ENCODE assay signal across 9 cellular contexts in the genomic region with DNA sequence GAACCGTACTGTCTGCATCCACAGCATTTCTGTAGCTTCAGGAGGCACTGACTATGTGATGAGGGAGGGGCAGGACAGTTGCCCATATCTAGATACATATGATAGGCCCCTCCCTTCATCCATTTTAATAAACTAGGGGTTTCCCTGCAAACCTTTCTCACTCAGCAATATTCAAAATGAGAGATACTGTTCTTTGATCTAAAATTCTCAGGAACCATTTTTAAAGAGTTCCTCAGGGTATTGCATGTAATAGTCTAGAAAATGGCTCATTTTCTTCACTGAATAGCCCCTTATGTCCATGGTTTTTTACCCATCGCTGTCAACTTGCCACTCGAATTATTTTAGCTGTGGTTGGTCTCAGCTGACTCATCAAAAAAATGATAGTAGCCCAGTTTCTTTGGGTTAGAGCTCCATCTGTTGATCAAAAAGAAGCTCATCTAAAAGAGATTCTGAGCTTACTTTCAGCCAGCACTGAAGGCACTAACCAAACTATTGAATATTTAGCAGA. TPM values are rescaled to one million over a fixed set of nuclear protein-coding genes. Genes with fewer than 3 reads are reported as not detected.
DNase-seq lines count a peak whose midpoint lies in the region; ATAC-seq, FAIRE-seq and TF ChIP-seq lines count a peak whose summit lies in the region.
"Had no signal": no experiment of that assay in that cellular context is flagged by ENCODE, and none has a peak within 500 bp of the region (broad histone marks: within the 10 kb centered on the region; RNA-seq: fewer than 3 reads in every experiment).

No MANE protein-coding gene starts in this region.

- FAIRE-seq in H54 (lab: Jason Lieb, UNC) = peak; percentile 78

- no peak overlapping the region for H3K4me3 Mint-ChIP-seq in activated naive CD8-positive, alpha-beta T cell treated with anti-CD3 and anti-CD28 coated beads, Interleukin-2, amount 50 U/mL, for 24 hours
- H3K4me3 Mint-ChIP-seq in mesothelial cell of epicardium = no peak overlapping the region

- TF ChIP-seq POLR2A in H54 (IDR thresholded peaks at IDR 0.05; ENCODE audit: low read depth, low read length) = no peak

- DNase-seq in COLO829 (ENCODE audit: low spot score) = peak; percentile 61
- peak; percentile 6 for DNase-seq in H54 (ENCODE audit: insufficient read length, low spot score)
- DNase-seq in NCI-H748 (lab: John Stamatoyannopoulos, UW; ENCODE audit: unreplicated experiment) = peak; percentile 62
- DNase-seq in activated naive CD8-positive, alpha-beta T cell treated with anti-CD3 and anti-CD28 coated beads, Interleukin-2, amount 50 U/mL, for 24 hours = no peak
- DNase-seq in hepatocyte (ENCODE audit: low spot score) = peak; percentile 58
- peak; percentile 2 to 13 (median 2) for DNase-seq in stimulated activated CD4-positive, alpha-beta T cell treated with anti-CD3 and anti-CD28 coated beads, TNF-alpha, amount 100 ng/mL, for 48 hours (ENCODE audit: low read depth in 3 of 3)
- no peak for DNase-seq in mesothelial cell of epicardium (ENCODE audit: low spot score in 2 of 2, unreplicated experiment in 2 of 2)

- no peaks in the 10 kb centered on the region for H4K20me1 ChIP-seq in hepatocyte (ENCODE audit: insufficient read depth, poor library complexity, severe bottlenecking)

- no peak overlapping the region for H2AFZ ChIP-seq in hepatocyte

- H3K27me3 ChIP-seq in hepatocyte = no peaks in the 10 kb centered on the region

- no peak overlapping the region for H3K27ac ChIP-seq in hepatocyte

- peaks cover 3% of the 10 kb centered on the region for H3K36me3 Mint-ChIP-seq in activated naive CD8-positive, alpha-beta T cell treated with anti-CD3 and anti-CD28 coated beads, Interleukin-2, amount 50 U/mL, for 24 hours (ENCODE audit: low read depth)
- peaks cover 11% of the 10 kb centered on the region for H3K36me3 Mint-ChIP-seq in mesothelial cell of epicardium

- no peaks in the 10 kb centered on the region for H3K27me3 Mint-ChIP-seq in activated naive CD8-positive, alpha-beta T cell treated with anti-CD3 and anti-CD28 coated beads, Interleukin-2, amount 50 U/mL, for 24 hours
- no peaks in the 10 kb centered on the region for H3K27me3 Mint-ChIP-seq in mesothelial cell of epicardium (ENCODE audit: low read depth)

- no peaks in the 10 kb centered on the region for H3K4me1 ChIP-seq in hepatocyte (ENCODE audit: insufficient read depth)

- ATAC-seq in activated naive CD8-positive, alpha-beta T cell treated with anti-CD3 and anti-CD28 coated beads, Interleukin-2, amount 50 U/mL, for 24 hours = peak; percentile 69
- no peak for ATAC-seq in GM21529 (IDR thresholded peaks at IDR 0.05; ENCODE audit: unreplicated experiment)

- no peaks in the 10 kb centered on the region for H3K36me3 ChIP-seq in hepatocyte (replicated peaks; ENCODE audit: insufficient read depth, low read depth)

- H3K9me3 ChIP-seq in hepatocyte (ENCODE audit: low read depth) = no peaks in the 10 kb centered on the region

- WGBS in hepatocyte (ENCODE audit: low lambda C conversion rate, missing lambda C conversion rate) = 66% methylated on average over 3 of the region's 3 CpGs

- H3K79me2 ChIP-seq in hepatocyte = no peaks in the 10 kb centered on the region

- no peak overlapping the region for H3K4me2 ChIP-seq in hepatocyte

- H3K9me3 Mint-ChIP-seq in activated naive CD8-positive, alpha-beta T cell treated with anti-CD3 and anti-CD28 coated beads, Interleukin-2, amount 50 U/mL, for 24 hours = no peaks in the 10 kb centered on the region
- H3K9me3 Mint-ChIP-seq in mesothelial cell of epicardium = no peaks in the 10 kb centered on the region

- H3K4me3 ChIP-seq in hepatocyte = no peak overlapping the region

- H3K9me2 ChIP-seq in hepatocyte (replicated peaks; ENCODE audit: insufficient read depth) = no peaks in the 10 kb centered on the region

- H3K27ac Mint-ChIP-seq in activated naive CD8-positive, alpha-beta T cell treated with anti-CD3 and anti-CD28 coated beads, Interleukin-2, amount 50 U/mL, for 24 hours = peak overlapping the region; percentile 80
- no peak overlapping the region for H3K27ac Mint-ChIP-seq in mesothelial cell of epicardium

- H3K4me1 Mint-ChIP-seq in activated naive CD8-positive, alpha-beta T cell treated with anti-CD3 and anti-CD28 coated beads, Interleukin-2, amount 50 U/mL, for 24 hours = peaks cover 10% of the 10 kb centered on the region
- peaks cover 2% of the 10 kb centered on the region for H3K4me1 Mint-ChIP-seq in mesothelial cell of epicardium

- TF ChIP-seq CTCF in hepatocyte (IDR thresholded peaks at IDR 0.05; ENCODE audit: poor library complexity) (peak; percentile 70), mesothelial cell of epicardium (IDR thresholded peaks at IDR 0.05; ENCODE audit: unreplicated experiment) (no peak)

RNA-seq across cellular contexts. Expression of a gene that starts 37.0 kb away (rescaled TPM):
- not detected in 2 replicates for total RNA-seq in hepatocyte
- 0.06 and 0.66 TPM in 2 replicates for polyA plus RNA-seq in hepatocyte
- not detected in 3 replicates for total RNA-seq in mesothelial cell of epicardium
- total RNA-seq: T-helper 1 cell treated with Interleukin-12 subunit alpha and Interleukin-12 subunit beta and Interleukin-4 antibody, amounts not matched to agents 30 ng/mL and 1 ng/mL, for 36 hours had no signal

RNA-seq across cellular contexts. Expression of a gene that starts 42.0 kb away (rescaled TPM):
- 14.6 and 19.1 TPM in 2 replicates for total RNA-seq in hepatocyte
- 9.4 and 12.3 TPM in 2 replicates for polyA plus RNA-seq in hepatocyte
- 21.2 to 24.8 TPM (median 22.6 TPM) in 3 replicates for total RNA-seq in mesothelial cell of epicardium

RNA-seq across cellular contexts. Expression of a gene that starts 42.5 kb away (rescaled TPM):
- 216 and 283 TPM in 2 replicates for total RNA-seq in hepatocyte
- polyA plus RNA-seq in hepatocyte = 206 TPM in 2 replicates
- 327 to 365 TPM (median 344 TPM) in 3 replicates for total RNA-seq in mesothelial cell of epicardium

RNA-seq across cellular contexts. Expression of a gene that starts 52.3 kb away (rescaled TPM):
- total RNA-seq in hepatocyte (63.2 and 84.4 TPM in 2 replicates), mesothelial cell of epicardium (56.7 to 60.4 TPM (median 60.1 TPM) in 3 replicates)
- 179 and 191 TPM in 2 replicates for polyA plus RNA-seq in hepatocyte

Comparison
In these comparisons a context has a peak if more than half of its experiments do, and no peak if none do; other contexts are left out.
1. DNase-seq: peak in COLO829 (single experiment), H54 (single experiment), NCI-H748 (single experiment), hepatocyte (single experiment) and stimulated activated CD4-positive, alpha-beta T cell treated with anti-CD3 and anti-CD28 coated beads, TNF-alpha, amount 100 ng/mL, for 48 hours (3 of 3); none in activated naive CD8-positive, alpha-beta T cell treated with anti-CD3 and anti-CD28 coated beads, Interleukin-2, amount 50 U/mL, for 24 hours (single experiment) and mesothelial cell of epicardium (0 of 2).